ENCODE assay signal across 4 cellular contexts in the genomic region with DNA sequence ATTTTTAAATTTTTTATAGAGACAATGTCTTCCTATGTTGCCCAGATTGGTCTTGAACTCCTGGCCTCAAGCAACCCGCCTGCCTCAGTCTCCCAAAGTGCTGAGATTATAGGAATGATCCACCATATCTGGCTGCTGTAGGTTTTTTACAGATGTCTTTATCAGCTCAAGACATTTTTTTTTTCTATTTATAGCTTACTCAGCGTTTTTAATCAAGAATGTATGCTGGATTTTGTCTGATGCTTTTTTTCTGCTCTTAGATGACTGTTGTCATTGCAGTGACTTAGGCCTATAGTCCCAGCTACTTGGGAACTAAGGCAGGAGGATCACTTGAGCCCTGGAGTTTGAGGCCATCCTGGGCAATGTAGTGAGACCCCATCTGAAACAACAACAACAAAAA.
TF ChIP-seq lines count a peak whose summit lies in the region.

No MANE protein-coding gene starts in this region.

TF ChIP-seq in A549, 52 proteins besides CTCF, POLR2A, EP300 and RAD21:
- TF ChIP-seq FOSL2 (IDR thresholded peaks at IDR 0.05): no peak
- no peak for TF ChIP-seq FOSL2 (CRISPR knock-in tag; IDR thresholded peaks at IDR 0.05)
- no peak for TF ChIP-seq PHF8 (IDR thresholded peaks at IDR 0.05; ENCODE audit: borderline replicate concordance, low read depth)
- TF ChIP-seq, protein P1, sequence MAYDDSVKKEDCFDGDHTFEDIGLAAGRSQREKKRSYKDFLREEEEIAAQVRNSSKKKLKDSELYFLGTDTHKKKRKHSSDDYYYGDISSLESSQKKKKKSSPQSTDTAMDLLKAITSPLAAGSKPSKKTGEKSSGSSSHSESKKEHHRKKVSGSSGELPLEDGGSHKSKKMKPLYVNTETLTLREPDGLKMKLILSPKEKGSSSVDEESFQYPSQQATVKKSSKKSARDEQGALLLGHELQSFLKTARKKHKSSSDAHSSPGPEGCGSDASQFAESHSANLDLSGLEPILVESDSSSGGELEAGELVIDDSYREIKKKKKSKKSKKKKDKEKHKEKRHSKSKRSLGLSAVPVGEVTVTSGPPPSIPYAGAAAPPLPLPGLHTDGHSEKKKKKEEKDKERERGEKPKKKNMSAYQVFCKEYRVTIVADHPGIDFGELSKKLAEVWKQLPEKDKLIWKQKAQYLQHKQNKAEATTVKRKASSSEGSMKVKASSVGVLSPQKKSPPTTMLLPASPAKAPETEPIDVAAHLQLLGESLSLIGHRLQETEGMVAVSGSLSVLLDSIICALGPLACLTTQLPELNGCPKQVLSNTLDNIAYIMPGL (CRISPR knock-in tag; IDR thresholded peaks at IDR 0.05; ENCODE audit: borderline replicate concordance): no peak
- TF ChIP-seq MAFK (IDR thresholded peaks at IDR 0.05; ENCODE audit: partially characterized antibody): peak; percentile 96
- no peak for TF ChIP-seq ZC3H11A (IDR thresholded peaks at IDR 0.05)

TF ChIP-seq in IMR-90, 13 proteins besides CTCF, POLR2A, EP300 and RAD21:
- TF ChIP-seq NFE2L2 (IDR thresholded peaks at IDR 0.05; ENCODE audit: low read depth, low read length) (no peak), MAFK (IDR thresholded peaks at IDR 0.05; ENCODE audit: low read depth, low read length) (peak; percentile 99), FOS (IDR thresholded peaks at IDR 0.05; ENCODE audit: low read depth, low read length) (no peak)
TF ChIP-seq in IMR-90: peak in this region for 1.

TF ChIP-seq in K562, 482 proteins besides CTCF, POLR2A, EP300 and RAD21 (continues in another document):
- TF ChIP-seq SUPT5H (IDR thresholded peaks at IDR 0.05): no peak
- TF ChIP-seq NFXL1 (CRISPR knock-in tag; IDR thresholded peaks at IDR 0.05): no peak
- no peak for TF ChIP-seq ESRRB (CRISPR knock-in tag; IDR thresholded peaks at IDR 0.05; ENCODE audit: borderline replicate concordance)
- no peak for TF ChIP-seq ZNF24 (IDR thresholded peaks at IDR 0.05)
- TF ChIP-seq MXI1 (IDR thresholded peaks at IDR 0.05; ENCODE audit: low read depth, low read length): no peak
- TF ChIP-seq ZNF384 (IDR thresholded peaks at IDR 0.05; ENCODE audit: low read depth, low read length): no peak
- TF ChIP-seq, protein P2, sequence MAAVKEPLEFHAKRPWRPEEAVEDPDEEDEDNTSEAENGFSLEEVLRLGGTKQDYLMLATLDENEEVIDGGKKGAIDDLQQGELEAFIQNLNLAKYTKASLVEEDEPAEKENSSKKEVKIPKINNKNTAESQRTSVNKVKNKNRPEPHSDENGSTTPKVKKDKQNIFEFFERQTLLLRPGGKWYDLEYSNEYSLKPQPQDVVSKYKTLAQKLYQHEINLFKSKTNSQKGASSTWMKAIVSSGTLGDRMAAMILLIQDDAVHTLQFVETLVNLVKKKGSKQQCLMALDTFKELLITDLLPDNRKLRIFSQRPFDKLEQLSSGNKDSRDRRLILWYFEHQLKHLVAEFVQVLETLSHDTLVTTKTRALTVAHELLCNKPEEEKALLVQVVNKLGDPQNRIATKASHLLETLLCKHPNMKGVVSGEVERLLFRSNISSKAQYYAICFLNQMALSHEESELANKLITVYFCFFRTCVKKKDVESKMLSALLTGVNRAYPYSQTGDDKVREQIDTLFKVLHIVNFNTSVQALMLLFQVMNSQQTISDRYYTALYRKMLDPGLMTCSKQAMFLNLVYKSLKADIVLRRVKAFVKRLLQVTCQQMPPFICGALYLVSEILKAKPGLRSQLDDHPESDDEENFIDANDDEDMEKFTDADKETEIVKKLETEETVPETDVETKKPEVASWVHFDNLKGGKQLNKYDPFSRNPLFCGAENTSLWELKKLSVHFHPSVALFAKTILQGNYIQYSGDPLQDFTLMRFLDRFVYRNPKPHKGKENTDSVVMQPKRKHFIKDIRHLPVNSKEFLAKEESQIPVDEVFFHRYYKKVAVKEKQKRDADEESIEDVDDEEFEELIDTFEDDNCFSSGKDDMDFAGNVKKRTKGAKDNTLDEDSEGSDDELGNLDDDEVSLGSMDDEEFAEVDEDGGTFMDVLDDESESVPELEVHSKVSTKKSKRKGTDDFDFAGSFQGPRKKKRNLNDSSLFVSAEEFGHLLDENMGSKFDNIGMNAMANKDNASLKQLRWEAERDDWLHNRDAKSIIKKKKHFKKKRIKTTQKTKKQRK (IDR thresholded peaks at IDR 0.05; ENCODE audit: borderline replicate concordance, low read depth, low read length): no peak
- TF ChIP-seq MAFG (tag; conservative IDR thresholded peaks at IDR 0.05): peak; percentile 97
- peak; percentile 98 for TF ChIP-seq MAFF (IDR thresholded peaks at IDR 0.05; ENCODE audit: low read length)
- TF ChIP-seq, protein P3, sequence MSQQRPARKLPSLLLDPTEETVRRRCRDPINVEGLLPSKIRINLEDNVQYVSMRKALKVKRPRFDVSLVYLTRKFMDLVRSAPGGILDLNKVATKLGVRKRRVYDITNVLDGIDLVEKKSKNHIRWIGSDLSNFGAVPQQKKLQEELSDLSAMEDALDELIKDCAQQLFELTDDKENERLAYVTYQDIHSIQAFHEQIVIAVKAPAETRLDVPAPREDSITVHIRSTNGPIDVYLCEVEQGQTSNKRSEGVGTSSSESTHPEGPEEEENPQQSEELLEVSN (IDR thresholded peaks at IDR 0.05; ENCODE audit: borderline replicate concordance in 1 of 2, extremely low read depth in 1 of 2, insufficient read depth in 1 of 2, insufficient read length in 1 of 2, low read depth in 1 of 2, low read length in 1 of 2, poor library complexity in 1 of 2, severe bottlenecking in 1 of 2): no peak
- TF ChIP-seq ZNF408 (CRISPR knock-in tag; IDR thresholded peaks at IDR 0.05; ENCODE audit: low read depth): no peak
- no peak for TF ChIP-seq PYGO2 (tag; IDR thresholded peaks at IDR 0.05)
- no peak for TF ChIP-seq ILF3 (IDR thresholded peaks at IDR 0.05; ENCODE audit: borderline replicate concordance)
- TF ChIP-seq ZNF561 (CRISPR knock-in tag; conservative IDR thresholded peaks at IDR 0.05): no peak
- no peak for TF ChIP-seq SRF (CRISPR knock-in tag; IDR thresholded peaks at IDR 0.05)
- no peak for TF ChIP-seq HDGF (IDR thresholded peaks at IDR 0.05)
- no peak for TF ChIP-seq ZNF75A (CRISPR knock-in tag; IDR thresholded peaks at IDR 0.05)
- TF ChIP-seq C11orf30 (IDR thresholded peaks at IDR 0.05; ENCODE audit: low read depth): peak; percentile 96
- TF ChIP-seq, protein P4, sequence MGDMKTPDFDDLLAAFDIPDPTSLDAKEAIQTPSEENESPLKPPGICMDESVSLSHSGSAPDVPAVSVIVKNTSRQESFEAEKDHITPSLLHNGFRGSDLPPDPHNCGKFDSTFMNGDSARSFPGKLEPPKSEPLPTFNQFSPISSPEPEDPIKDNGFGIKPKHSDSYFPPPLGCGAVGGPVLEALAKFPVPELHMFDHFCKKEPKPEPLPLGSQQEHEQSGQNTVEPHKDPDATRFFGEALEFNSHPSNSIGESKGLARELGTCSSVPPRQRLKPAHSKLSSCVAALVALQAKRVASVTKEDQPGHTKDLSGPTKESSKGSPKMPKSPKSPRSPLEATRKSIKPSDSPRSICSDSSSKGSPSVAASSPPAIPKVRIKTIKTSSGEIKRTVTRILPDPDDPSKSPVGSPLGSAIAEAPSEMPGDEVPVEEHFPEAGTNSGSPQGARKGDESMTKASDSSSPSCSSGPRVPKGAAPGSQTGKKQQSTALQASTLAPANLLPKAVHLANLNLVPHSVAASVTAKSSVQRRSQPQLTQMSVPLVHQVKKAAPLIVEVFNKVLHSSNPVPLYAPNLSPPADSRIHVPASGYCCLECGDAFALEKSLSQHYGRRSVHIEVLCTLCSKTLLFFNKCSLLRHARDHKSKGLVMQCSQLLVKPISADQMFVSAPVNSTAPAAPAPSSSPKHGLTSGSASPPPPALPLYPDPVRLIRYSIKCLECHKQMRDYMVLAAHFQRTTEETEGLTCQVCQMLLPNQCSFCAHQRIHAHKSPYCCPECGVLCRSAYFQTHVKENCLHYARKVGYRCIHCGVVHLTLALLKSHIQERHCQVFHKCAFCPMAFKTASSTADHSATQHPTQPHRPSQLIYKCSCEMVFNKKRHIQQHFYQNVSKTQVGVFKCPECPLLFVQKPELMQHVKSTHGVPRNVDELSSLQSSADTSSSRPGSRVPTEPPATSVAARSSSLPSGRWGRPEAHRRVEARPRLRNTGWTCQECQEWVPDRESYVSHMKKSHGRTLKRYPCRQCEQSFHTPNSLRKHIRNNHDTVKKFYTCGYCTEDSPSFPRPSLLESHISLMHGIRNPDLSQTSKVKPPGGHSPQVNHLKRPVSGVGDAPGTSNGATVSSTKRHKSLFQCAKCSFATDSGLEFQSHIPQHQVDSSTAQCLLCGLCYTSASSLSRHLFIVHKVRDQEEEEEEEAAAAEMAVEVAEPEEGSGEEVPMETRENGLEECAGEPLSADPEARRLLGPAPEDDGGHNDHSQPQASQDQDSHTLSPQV (IDR thresholded peaks at IDR 0.05): no peak
- TF ChIP-seq MAFK (IDR thresholded peaks at IDR 0.05; ENCODE audit: low read length): peak; percentile 98
- no peak for TF ChIP-seq HIVEP1 (CRISPR knock-in tag; IDR thresholded peaks at IDR 0.05)

TF ChIP-seq in endothelial cell of umbilical vein, 7 proteins besides CTCF, POLR2A, EP300 and RAD21:
- TF ChIP-seq GATA2 (IDR thresholded peaks at IDR 0.05; ENCODE audit: insufficient read depth, insufficient read length, low read depth, low read length) (no peak), MYC (IDR thresholded peaks at IDR 0.05; ENCODE audit: low read depth, low read length) (no peak), JUN (IDR thresholded peaks at IDR 0.05; ENCODE audit: borderline replicate concordance, insufficient read depth, insufficient read length, low read depth) (no peak), FOS (IDR thresholded peaks at IDR 0.05; ENCODE audit: borderline replicate concordance, insufficient read depth, low read length) (no peak), EZH2 (IDR thresholded peaks at IDR 0.05; ENCODE audit: borderline replicate concordance, low read depth, low read length, severe bottlenecking) (no peak), POLR2AphosphoS5 (IDR thresholded peaks at IDR 0.05; ENCODE audit: insufficient read depth, low read depth, low read length) (no peak)
- TF ChIP-seq, protein P5, sequence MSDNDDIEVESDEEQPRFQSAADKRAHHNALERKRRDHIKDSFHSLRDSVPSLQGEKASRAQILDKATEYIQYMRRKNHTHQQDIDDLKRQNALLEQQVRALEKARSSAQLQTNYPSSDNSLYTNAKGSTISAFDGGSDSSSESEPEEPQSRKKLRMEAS (IDR thresholded peaks at IDR 0.05; ENCODE audit: insufficient read depth, insufficient read length): no peak
